In genomic region chr3:122893754-122894668, GRCh38 we compare ENCODE assay signal across 1 cellular context.
TF ChIP-seq lines count a peak whose summit lies in the region.

No MANE protein-coding gene starts in this region.

TF ChIP-seq in HepG2, 621 proteins besides CTCF, POLR2A, EP300 and RAD21 (continued from another document and continues in another):
- no peak for TF ChIP-seq ZSCAN12 (CRISPR knock-in tag; IDR thresholded peaks at IDR 0.05)
- TF ChIP-seq RFX5 (IDR thresholded peaks at IDR 0.05; ENCODE audit: low read depth, low read length), result no peak
- no peak for TF ChIP-seq TP53 (CRISPR knock-in tag; conservative IDR thresholded peaks at IDR 0.05)
- TF ChIP-seq NCOA2 (CRISPR knock-in tag; IDR thresholded peaks at IDR 0.05), result peak; percentile 69; the same call in 1 of the 2 replicates
- TF ChIP-seq, protein P1, sequence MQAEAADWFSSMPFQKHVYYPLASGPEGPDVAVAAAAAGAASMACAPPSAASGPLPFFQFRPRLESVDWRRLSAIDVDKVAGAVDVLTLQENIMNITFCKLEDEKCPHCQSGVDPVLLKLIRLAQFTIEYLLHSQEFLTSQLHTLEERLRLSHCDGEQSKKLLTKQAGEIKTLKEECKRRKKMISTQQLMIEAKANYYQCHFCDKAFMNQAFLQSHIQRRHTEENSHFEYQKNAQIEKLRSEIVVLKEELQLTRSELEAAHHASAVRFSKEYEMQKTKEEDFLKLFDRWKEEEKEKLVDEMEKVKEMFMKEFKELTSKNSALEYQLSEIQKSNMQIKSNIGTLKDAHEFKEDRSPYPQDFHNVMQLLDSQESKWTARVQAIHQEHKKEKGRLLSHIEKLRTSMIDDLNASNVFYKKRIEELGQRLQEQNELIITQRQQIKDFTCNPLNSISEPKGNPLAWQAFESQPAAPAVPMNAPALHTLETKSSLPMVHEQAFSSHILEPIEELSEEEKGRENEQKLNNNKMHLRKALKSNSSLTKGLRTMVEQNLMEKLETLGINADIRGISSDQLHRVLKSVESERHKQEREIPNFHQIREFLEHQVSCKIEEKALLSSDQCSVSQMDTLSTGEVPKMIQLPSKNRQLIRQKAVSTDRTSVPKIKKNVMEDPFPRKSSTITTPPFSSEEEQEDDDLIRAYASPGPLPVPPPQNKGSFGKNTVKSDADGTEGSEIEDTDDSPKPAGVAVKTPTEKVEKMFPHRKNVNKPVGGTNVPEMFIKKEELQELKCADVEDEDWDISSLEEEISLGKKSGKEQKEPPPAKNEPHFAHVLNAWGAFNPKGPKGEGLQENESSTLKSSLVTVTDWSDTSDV (CRISPR knock-in tag; IDR thresholded peaks at IDR 0.05), result no peak
- TF ChIP-seq HNRNPLL (IDR thresholded peaks at IDR 0.05; ENCODE audit: low read depth, low read length, poor library complexity, severe bottlenecking), result no peak
- peak; percentile 26; the same call in 1 of the 2 replicates for TF ChIP-seq ZNF670 (CRISPR knock-in tag; IDR thresholded peaks at IDR 0.05; ENCODE audit: borderline replicate concordance)
- no peak for TF ChIP-seq RFX3 (CRISPR knock-in tag; IDR thresholded peaks at IDR 0.05)
- no peak for TF ChIP-seq PHB2 (IDR thresholded peaks at IDR 0.05; ENCODE audit: partially characterized antibody)
- no peak for TF ChIP-seq ZNF382 (CRISPR knock-in tag; IDR thresholded peaks at IDR 0.05; ENCODE audit: borderline replicate concordance)
- peak; percentile 58; the same call in 1 of the 2 replicates for TF ChIP-seq MEF2D (CRISPR knock-in tag; IDR thresholded peaks at IDR 0.05)
- TF ChIP-seq HDAC2 (CRISPR knock-in tag; IDR thresholded peaks at IDR 0.05), result peak; percentile 76
- TF ChIP-seq ZBTB4 (CRISPR knock-in tag; IDR thresholded peaks at IDR 0.05; ENCODE audit: borderline replicate concordance), result no peak
- TF ChIP-seq TEF (CRISPR knock-in tag; IDR thresholded peaks at IDR 0.05), result no peak
- no peak for TF ChIP-seq ZNF235 (CRISPR knock-in tag; IDR thresholded peaks at IDR 0.05; ENCODE audit: borderline replicate concordance)
- TF ChIP-seq ATAD3A (CRISPR knock-in tag; IDR thresholded peaks at IDR 0.05), result no peak
- TF ChIP-seq ZFP36 (IDR thresholded peaks at IDR 0.05; ENCODE audit: borderline replicate concordance, low read depth, low read length, partially characterized antibody), result no peak
- TF ChIP-seq, protein P2, sequence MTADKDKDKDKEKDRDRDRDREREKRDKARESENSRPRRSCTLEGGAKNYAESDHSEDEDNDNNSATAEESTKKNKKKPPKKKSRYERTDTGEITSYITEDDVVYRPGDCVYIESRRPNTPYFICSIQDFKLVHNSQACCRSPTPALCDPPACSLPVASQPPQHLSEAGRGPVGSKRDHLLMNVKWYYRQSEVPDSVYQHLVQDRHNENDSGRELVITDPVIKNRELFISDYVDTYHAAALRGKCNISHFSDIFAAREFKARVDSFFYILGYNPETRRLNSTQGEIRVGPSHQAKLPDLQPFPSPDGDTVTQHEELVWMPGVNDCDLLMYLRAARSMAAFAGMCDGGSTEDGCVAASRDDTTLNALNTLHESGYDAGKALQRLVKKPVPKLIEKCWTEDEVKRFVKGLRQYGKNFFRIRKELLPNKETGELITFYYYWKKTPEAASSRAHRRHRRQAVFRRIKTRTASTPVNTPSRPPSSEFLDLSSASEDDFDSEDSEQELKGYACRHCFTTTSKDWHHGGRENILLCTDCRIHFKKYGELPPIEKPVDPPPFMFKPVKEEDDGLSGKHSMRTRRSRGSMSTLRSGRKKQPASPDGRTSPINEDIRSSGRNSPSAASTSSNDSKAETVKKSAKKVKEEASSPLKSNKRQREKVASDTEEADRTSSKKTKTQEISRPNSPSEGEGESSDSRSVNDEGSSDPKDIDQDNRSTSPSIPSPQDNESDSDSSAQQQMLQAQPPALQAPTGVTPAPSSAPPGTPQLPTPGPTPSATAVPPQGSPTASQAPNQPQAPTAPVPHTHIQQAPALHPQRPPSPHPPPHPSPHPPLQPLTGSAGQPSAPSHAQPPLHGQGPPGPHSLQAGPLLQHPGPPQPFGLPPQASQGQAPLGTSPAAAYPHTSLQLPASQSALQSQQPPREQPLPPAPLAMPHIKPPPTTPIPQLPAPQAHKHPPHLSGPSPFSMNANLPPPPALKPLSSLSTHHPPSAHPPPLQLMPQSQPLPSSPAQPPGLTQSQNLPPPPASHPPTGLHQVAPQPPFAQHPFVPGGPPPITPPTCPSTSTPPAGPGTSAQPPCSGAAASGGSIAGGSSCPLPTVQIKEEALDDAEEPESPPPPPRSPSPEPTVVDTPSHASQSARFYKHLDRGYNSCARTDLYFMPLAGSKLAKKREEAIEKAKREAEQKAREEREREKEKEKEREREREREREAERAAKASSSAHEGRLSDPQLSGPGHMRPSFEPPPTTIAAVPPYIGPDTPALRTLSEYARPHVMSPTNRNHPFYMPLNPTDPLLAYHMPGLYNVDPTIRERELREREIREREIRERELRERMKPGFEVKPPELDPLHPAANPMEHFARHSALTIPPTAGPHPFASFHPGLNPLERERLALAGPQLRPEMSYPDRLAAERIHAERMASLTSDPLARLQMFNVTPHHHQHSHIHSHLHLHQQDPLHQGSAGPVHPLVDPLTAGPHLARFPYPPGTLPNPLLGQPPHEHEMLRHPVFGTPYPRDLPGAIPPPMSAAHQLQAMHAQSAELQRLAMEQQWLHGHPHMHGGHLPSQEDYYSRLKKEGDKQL (CRISPR knock-in tag; IDR thresholded peaks at IDR 0.05; ENCODE audit: low read depth), result no peak; the same call in 1 of the 2 replicates
- TF ChIP-seq, protein P3, sequence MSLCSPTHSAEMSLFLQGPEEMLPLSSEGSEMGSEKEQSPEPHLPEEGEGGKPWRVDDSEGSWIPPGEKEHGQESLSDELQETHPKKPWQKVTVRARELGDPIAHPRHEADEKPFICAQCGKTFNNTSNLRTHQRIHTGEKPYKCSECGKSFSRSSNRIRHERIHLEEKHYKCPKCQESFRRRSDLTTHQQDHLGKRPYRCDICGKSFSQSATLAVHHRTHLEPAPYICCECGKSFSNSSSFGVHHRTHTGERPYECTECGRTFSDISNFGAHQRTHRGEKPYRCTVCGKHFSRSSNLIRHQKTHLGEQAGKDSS (CRISPR knock-in tag; IDR thresholded peaks at IDR 0.05; ENCODE audit: borderline replicate concordance, low read depth), result no peak
- no peak for TF ChIP-seq ADNP (CRISPR knock-in tag; IDR thresholded peaks at IDR 0.05)
- TF ChIP-seq ZHX1 (CRISPR knock-in tag; IDR thresholded peaks at IDR 0.05; ENCODE audit: low read depth), result 0 out of 2 replicates have a peak, but pooled peaks have one; percentile 73
- TF ChIP-seq MLLT10 (CRISPR knock-in tag; IDR thresholded peaks at IDR 0.05), result no peak
- TF ChIP-seq RAD51 (IDR thresholded peaks at IDR 0.05; ENCODE audit: borderline replicate concordance), result no peak
- TF ChIP-seq ZBTB44 (CRISPR knock-in tag; IDR thresholded peaks at IDR 0.05), result no peak
- 0 out of 2 replicates have a peak, but pooled peaks have one; percentile 49 for TF ChIP-seq ZKSCAN8 (CRISPR knock-in tag; IDR thresholded peaks at IDR 0.05; ENCODE audit: borderline replicate concordance)
- TF ChIP-seq, protein P4, sequence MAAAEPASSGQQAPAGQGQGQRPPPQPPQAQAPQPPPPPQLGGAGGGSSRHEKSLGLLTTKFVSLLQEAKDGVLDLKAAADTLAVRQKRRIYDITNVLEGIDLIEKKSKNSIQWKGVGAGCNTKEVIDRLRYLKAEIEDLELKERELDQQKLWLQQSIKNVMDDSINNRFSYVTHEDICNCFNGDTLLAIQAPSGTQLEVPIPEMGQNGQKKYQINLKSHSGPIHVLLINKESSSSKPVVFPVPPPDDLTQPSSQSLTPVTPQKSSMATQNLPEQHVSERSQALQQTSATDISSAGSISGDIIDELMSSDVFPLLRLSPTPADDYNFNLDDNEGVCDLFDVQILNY (CRISPR knock-in tag; conservative IDR thresholded peaks at IDR 0.05), result no peak
- peak; percentile 89 for TF ChIP-seq ARID5B (CRISPR knock-in tag; IDR thresholded peaks at IDR 0.05)
- no peak for TF ChIP-seq KLF11 (CRISPR knock-in tag; IDR thresholded peaks at IDR 0.05)
- TF ChIP-seq SRSF9 (IDR thresholded peaks at IDR 0.05; ENCODE audit: borderline replicate concordance, insufficient read depth, low read depth, low read length, poor library complexity, severe bottlenecking), result no peak
- no peak for TF ChIP-seq RBM22 (optimal IDR thresholded peaks at IDR 0.05; ENCODE audit: low read length)
- TF ChIP-seq SNAPC5 (CRISPR knock-in tag; IDR thresholded peaks at IDR 0.05; ENCODE audit: borderline replicate concordance), result no peak
- no peak for TF ChIP-seq ATF5 (CRISPR knock-in tag; IDR thresholded peaks at IDR 0.05; ENCODE audit: low read depth)
